Comparison of ENCODE assay signal across 1 cellular context in the genomic region with DNA sequence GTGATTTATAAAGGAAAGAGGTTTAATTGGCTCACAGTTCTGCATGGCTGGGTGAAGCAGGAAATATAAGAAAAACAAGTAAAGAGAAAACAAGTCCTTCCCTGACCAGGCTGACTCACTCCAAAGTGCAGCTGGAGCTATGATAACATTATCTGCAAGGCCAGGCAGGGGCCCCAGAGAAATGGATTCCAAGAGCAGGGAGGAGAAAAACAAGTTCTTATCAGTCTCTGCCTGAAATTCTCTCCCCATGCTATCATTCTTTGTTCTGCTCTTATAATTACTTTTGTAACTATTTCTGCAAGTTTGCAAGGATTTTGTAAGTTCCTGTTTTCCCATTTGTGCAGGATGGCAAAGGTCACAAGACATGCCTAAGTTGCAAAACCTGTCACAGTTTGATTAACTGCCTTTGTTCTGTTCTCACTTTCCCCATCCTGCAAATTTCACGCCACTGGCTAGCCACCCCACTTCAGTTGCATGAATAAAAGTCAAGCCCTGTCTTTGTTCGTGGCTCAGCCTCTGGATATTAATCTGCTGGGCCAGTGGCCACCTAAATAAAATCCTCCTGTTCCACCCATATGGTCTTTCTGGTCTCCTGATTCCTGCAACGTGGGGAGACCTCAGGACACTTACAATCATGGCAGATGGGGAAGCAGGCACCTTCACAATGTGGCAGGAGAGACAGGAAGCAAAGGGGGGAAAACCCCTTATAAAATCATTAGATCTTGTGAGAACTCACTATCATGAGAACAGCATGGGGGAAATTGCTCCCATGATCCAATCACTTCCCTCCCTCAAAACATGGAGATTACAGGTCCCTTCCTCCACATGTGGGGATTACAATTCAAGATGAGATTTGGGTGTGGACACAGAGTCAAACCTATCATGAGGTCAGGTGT.
TF ChIP-seq lines count a peak whose summit lies in the region.

No MANE protein-coding gene starts in this region.

TF ChIP-seq in K562, 482 proteins besides CTCF, POLR2A, EP300 and RAD21 (continued from another document and continues in another):
- TF ChIP-seq, protein P1, sequence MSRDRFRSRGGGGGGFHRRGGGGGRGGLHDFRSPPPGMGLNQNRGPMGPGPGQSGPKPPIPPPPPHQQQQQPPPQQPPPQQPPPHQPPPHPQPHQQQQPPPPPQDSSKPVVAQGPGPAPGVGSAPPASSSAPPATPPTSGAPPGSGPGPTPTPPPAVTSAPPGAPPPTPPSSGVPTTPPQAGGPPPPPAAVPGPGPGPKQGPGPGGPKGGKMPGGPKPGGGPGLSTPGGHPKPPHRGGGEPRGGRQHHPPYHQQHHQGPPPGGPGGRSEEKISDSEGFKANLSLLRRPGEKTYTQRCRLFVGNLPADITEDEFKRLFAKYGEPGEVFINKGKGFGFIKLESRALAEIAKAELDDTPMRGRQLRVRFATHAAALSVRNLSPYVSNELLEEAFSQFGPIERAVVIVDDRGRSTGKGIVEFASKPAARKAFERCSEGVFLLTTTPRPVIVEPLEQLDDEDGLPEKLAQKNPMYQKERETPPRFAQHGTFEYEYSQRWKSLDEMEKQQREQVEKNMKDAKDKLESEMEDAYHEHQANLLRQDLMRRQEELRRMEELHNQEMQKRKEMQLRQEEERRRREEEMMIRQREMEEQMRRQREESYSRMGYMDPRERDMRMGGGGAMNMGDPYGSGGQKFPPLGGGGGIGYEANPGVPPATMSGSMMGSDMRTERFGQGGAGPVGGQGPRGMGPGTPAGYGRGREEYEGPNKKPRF (IDR thresholded peaks at IDR 0.05; ENCODE audit: low read depth, low read length): no peak
- TF ChIP-seq, protein P2, sequence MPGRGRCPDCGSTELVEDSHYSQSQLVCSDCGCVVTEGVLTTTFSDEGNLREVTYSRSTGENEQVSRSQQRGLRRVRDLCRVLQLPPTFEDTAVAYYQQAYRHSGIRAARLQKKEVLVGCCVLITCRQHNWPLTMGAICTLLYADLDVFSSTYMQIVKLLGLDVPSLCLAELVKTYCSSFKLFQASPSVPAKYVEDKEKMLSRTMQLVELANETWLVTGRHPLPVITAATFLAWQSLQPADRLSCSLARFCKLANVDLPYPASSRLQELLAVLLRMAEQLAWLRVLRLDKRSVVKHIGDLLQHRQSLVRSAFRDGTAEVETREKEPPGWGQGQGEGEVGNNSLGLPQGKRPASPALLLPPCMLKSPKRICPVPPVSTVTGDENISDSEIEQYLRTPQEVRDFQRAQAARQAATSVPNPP (IDR thresholded peaks at IDR 0.05; ENCODE audit: borderline replicate concordance, insufficient read depth, insufficient read length): no peak
- TF ChIP-seq NCOR1 (IDR thresholded peaks at IDR 0.05) (peak; percentile 98), RHOXF2B (CRISPR knock-in tag; conservative IDR thresholded peaks at IDR 0.05) (no peak), ZKSCAN8 (CRISPR knock-in tag; IDR thresholded peaks at IDR 0.05) (peak; percentile 80), PRPF4 (IDR thresholded peaks at IDR 0.05; ENCODE audit: insufficient read depth, low read depth, low read length, poor library complexity, severe bottlenecking) (no peak), ARNT (IDR thresholded peaks at IDR 0.05) (peak; percentile 83 to 92), ZNF224 (CRISPR knock-in tag; IDR thresholded peaks at IDR 0.05) (no peak), NFRKB (IDR thresholded peaks at IDR 0.05; ENCODE audit: low read depth) (peak; percentile 78), ZNF766 (CRISPR knock-in tag; conservative IDR thresholded peaks at IDR 0.05) (peak; percentile 100), ZNF217 (CRISPR knock-in tag; IDR thresholded peaks at IDR 0.05) (no peak), KHSRP (IDR thresholded peaks at IDR 0.05) (peak; percentile 75), ZNF668 (CRISPR knock-in tag; IDR thresholded peaks at IDR 0.05) (no peak), MXI1 (IDR thresholded peaks at IDR 0.05; ENCODE audit: low read depth, low read length) (peak; percentile 74; the same call in 1 of the 2 replicates), COPS2 (conservative IDR thresholded peaks at IDR 0.05) (no peak), NRF1 (conservative IDR thresholded peaks at IDR 0.05 in 1 of 2, IDR thresholded peaks at IDR 0.05 in 1 of 2) (peak; percentile 36 to 37; a peak in 3 of 4 replicates), HIVEP1 (CRISPR knock-in tag; IDR thresholded peaks at IDR 0.05) (no peak), GTF2F1 (IDR thresholded peaks at IDR 0.05; ENCODE audit: low read depth, low read length) (no peak), JUNB (CRISPR knock-in tag; conservative IDR thresholded peaks at IDR 0.05) (peak; percentile 63; the same call in 1 of the 2 replicates), PML (IDR thresholded peaks at IDR 0.05; ENCODE audit: low read length) (peak; percentile 95), CBFA2T2 (conservative IDR thresholded peaks at IDR 0.05) (peak; percentile 99), ZNF212 (CRISPR knock-in tag; IDR thresholded peaks at IDR 0.05) (no peak), ZNF134 (CRISPR knock-in tag; conservative IDR thresholded peaks at IDR 0.05) (no peak), GTF2A2 (tag; IDR thresholded peaks at IDR 0.05) (no peak), FOXP1 (CRISPR knock-in tag; IDR thresholded peaks at IDR 0.05) (no peak), RBFOX2 (IDR thresholded peaks at IDR 0.05; ENCODE audit: low read depth, low read length) (no peak)
- TF ChIP-seq, protein P3, sequence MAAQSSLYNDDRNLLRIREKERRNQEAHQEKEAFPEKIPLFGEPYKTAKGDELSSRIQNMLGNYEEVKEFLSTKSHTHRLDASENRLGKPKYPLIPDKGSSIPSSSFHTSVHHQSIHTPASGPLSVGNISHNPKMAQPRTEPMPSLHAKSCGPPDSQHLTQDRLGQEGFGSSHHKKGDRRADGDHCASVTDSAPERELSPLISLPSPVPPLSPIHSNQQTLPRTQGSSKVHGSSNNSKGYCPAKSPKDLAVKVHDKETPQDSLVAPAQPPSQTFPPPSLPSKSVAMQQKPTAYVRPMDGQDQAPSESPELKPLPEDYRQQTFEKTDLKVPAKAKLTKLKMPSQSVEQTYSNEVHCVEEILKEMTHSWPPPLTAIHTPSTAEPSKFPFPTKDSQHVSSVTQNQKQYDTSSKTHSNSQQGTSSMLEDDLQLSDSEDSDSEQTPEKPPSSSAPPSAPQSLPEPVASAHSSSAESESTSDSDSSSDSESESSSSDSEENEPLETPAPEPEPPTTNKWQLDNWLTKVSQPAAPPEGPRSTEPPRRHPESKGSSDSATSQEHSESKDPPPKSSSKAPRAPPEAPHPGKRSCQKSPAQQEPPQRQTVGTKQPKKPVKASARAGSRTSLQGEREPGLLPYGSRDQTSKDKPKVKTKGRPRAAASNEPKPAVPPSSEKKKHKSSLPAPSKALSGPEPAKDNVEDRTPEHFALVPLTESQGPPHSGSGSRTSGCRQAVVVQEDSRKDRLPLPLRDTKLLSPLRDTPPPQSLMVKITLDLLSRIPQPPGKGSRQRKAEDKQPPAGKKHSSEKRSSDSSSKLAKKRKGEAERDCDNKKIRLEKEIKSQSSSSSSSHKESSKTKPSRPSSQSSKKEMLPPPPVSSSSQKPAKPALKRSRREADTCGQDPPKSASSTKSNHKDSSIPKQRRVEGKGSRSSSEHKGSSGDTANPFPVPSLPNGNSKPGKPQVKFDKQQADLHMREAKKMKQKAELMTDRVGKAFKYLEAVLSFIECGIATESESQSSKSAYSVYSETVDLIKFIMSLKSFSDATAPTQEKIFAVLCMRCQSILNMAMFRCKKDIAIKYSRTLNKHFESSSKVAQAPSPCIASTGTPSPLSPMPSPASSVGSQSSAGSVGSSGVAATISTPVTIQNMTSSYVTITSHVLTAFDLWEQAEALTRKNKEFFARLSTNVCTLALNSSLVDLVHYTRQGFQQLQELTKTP (IDR thresholded peaks at IDR 0.05; ENCODE audit: low read depth in 1 of 2, partially characterized antibody in 2 of 2): peak in 1 of 2 experiments; percentile 81
- TF ChIP-seq, protein P4, sequence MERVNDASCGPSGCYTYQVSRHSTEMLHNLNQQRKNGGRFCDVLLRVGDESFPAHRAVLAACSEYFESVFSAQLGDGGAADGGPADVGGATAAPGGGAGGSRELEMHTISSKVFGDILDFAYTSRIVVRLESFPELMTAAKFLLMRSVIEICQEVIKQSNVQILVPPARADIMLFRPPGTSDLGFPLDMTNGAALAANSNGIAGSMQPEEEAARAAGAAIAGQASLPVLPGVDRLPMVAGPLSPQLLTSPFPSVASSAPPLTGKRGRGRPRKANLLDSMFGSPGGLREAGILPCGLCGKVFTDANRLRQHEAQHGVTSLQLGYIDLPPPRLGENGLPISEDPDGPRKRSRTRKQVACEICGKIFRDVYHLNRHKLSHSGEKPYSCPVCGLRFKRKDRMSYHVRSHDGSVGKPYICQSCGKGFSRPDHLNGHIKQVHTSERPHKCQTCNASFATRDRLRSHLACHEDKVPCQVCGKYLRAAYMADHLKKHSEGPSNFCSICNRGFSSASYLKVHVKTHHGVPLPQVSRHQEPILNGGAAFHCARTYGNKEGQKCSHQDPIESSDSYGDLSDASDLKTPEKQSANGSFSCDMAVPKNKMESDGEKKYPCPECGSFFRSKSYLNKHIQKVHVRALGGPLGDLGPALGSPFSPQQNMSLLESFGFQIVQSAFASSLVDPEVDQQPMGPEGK (CRISPR knock-in tag; IDR thresholded peaks at IDR 0.05; ENCODE audit: borderline replicate concordance): no peak
- TF ChIP-seq, protein P5, sequence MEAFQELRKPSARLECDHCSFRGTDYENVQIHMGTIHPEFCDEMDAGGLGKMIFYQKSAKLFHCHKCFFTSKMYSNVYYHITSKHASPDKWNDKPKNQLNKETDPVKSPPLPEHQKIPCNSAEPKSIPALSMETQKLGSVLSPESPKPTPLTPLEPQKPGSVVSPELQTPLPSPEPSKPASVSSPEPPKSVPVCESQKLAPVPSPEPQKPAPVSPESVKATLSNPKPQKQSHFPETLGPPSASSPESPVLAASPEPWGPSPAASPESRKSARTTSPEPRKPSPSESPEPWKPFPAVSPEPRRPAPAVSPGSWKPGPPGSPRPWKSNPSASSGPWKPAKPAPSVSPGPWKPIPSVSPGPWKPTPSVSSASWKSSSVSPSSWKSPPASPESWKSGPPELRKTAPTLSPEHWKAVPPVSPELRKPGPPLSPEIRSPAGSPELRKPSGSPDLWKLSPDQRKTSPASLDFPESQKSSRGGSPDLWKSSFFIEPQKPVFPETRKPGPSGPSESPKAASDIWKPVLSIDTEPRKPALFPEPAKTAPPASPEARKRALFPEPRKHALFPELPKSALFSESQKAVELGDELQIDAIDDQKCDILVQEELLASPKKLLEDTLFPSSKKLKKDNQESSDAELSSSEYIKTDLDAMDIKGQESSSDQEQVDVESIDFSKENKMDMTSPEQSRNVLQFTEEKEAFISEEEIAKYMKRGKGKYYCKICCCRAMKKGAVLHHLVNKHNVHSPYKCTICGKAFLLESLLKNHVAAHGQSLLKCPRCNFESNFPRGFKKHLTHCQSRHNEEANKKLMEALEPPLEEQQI (IDR thresholded peaks at IDR 0.05): peak; percentile 99
- TF ChIP-seq, protein P6, sequence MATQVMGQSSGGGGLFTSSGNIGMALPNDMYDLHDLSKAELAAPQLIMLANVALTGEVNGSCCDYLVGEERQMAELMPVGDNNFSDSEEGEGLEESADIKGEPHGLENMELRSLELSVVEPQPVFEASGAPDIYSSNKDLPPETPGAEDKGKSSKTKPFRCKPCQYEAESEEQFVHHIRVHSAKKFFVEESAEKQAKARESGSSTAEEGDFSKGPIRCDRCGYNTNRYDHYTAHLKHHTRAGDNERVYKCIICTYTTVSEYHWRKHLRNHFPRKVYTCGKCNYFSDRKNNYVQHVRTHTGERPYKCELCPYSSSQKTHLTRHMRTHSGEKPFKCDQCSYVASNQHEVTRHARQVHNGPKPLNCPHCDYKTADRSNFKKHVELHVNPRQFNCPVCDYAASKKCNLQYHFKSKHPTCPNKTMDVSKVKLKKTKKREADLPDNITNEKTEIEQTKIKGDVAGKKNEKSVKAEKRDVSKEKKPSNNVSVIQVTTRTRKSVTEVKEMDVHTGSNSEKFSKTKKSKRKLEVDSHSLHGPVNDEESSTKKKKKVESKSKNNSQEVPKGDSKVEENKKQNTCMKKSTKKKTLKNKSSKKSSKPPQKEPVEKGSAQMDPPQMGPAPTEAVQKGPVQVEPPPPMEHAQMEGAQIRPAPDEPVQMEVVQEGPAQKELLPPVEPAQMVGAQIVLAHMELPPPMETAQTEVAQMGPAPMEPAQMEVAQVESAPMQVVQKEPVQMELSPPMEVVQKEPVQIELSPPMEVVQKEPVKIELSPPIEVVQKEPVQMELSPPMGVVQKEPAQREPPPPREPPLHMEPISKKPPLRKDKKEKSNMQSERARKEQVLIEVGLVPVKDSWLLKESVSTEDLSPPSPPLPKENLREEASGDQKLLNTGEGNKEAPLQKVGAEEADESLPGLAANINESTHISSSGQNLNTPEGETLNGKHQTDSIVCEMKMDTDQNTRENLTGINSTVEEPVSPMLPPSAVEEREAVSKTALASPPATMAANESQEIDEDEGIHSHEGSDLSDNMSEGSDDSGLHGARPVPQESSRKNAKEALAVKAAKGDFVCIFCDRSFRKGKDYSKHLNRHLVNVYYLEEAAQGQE (CRISPR knock-in tag; IDR thresholded peaks at IDR 0.05; ENCODE audit: low read depth): no peak
- TF ChIP-seq, protein P7, sequence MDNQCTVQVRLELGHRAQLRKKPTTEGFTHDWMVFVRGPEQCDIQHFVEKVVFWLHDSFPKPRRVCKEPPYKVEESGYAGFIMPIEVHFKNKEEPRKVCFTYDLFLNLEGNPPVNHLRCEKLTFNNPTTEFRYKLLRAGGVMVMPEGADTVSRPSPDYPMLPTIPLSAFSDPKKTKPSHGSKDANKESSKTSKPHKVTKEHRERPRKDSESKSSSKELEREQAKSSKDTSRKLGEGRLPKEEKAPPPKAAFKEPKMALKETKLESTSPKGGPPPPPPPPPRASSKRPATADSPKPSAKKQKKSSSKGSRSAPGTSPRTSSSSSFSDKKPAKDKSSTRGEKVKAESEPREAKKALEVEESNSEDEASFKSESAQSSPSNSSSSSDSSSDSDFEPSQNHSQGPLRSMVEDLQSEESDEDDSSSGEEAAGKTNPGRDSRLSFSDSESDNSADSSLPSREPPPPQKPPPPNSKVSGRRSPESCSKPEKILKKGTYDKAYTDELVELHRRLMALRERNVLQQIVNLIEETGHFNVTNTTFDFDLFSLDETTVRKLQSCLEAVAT (IDR thresholded peaks at IDR 0.05): peak in 1 of 2 experiments; percentile 99; a peak in 2 of 4 replicates
- TF ChIP-seq, protein P8, sequence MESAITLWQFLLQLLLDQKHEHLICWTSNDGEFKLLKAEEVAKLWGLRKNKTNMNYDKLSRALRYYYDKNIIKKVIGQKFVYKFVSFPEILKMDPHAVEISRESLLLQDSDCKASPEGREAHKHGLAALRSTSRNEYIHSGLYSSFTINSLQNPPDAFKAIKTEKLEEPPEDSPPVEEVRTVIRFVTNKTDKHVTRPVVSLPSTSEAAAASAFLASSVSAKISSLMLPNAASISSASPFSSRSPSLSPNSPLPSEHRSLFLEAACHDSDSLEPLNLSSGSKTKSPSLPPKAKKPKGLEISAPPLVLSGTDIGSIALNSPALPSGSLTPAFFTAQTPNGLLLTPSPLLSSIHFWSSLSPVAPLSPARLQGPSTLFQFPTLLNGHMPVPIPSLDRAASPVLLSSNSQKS (CRISPR knock-in tag; IDR thresholded peaks at IDR 0.05): no peak
- TF ChIP-seq, protein P9, sequence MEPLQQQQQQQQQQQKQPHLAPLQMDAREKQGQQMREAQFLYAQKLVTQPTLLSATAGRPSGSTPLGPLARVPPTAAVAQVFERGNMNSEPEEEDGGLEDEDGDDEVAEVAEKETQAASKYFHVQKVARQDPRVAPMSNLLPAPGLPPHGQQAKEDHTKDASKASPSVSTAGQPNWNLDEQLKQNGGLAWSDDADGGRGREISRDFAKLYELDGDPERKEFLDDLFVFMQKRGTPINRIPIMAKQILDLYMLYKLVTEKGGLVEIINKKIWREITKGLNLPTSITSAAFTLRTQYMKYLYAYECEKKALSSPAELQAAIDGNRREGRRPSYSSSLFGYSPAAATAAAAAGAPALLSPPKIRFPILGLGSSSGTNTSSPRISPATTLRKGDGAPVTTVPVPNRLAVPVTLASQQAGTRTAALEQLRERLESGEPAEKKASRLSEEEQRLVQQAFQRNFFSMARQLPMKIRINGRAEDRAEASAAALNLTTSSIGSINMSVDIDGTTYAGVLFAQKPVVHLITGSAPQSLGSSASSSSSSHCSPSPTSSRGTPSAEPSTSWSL (CRISPR knock-in tag; IDR thresholded peaks at IDR 0.05; ENCODE audit: borderline replicate concordance): no peak
